ENCODE assay signal across 13 cellular contexts in genomic region chr11:17154409-17155159, GRCh38. TPM values are rescaled to one million over a fixed set of nuclear protein-coding genes. Genes with fewer than 3 reads are reported as not detected.
A peak's percentile ranks its signal among the peaks of the same experiment; 100 is the strongest.
DNase-seq lines count a peak whose midpoint lies in the region; ATAC-seq and FAIRE-seq lines count a peak whose summit lies in the region.
"Had no signal": no experiment of that assay in that cellular context is flagged by ENCODE, and none has a peak within 500 bp of the region (broad histone marks: within the 10 kb centered on the region; RNA-seq: fewer than 3 reads in every experiment).

No MANE protein-coding gene starts in this region.

- H4K20me1 ChIP-seq in BLaER1 treated with 17β-estradiol and CSF1 and Interleukin-3, amounts not matched to agents 10 nM and 100 nM: peaks cover 0 to 9% (median 0%) of the 10 kb centered on the region in 11 experiments; a peak in 6 of 22 replicates

- H3K27ac ChIP-seq in BLaER1 treated with 17β-estradiol and CSF1 and Interleukin-3, amounts not matched to agents 10 nM and 100 nM: 0 out of 22 replicates have a peak overlapping the region, but pooled peaks of 1 of the 11 experiments have one; percentile 18
- H3K27ac ChIP-seq: sigmoid colon had no signal

- FAIRE-seq in GM19239 (lab: Jason Lieb, UNC): peak; percentile 70

- DNase-seq in GM19239 (ENCODE audit: insufficient read length, low spot score): no peak
- no peak for DNase-seq in activated T-helper 1 cell treated with anti-CD3 and anti-CD28 coated beads, Interleukin-12 subunit alpha, Interleukin-12 subunit beta, Interleukin-2, Interleukin-4 antibody, amounts not matched to agents 30 ng/mL and 10 ng/mL and 1 ng/mL, durations not matched to agents 14 hours and 24 hours and 36 hours (ENCODE audit: low spot score)
- DNase-seq in stimulated activated CD4-positive, alpha-beta T cell treated with anti-CD3 and anti-CD28 coated beads, Interleukin-15, amount 100 ng/mL, for 24 hours: no peak
- DNase-seq in effector memory CD8-positive, alpha-beta T cell: no peak
- DNase-seq: activated CD8-positive, alpha-beta memory T cell treated with anti-CD3 and anti-CD28 coated beads for 24 hours; NCI-H1436 treated with DMSO at 0.1 percent for 48 hours; sigmoid colon had no signal

- no peaks in the 10 kb centered on the region for H3K27me3 ChIP-seq in BLaER1 treated with 17β-estradiol and CSF1 and Interleukin-3, amounts not matched to agents 10 nM and 100 nM
- H3K27me3 ChIP-seq: sigmoid colon had no signal

- peaks cover 11% of the 10 kb centered on the region for H3K36me3 Mint-ChIP-seq in activated T-helper 1 cell treated with anti-CD3 and anti-CD28 coated beads, Interleukin-12 subunit alpha, Interleukin-12 subunit beta, Interleukin-2, Interleukin-4 antibody, amounts not matched to agents 30 ng/mL and 10 ng/mL and 1 ng/mL, durations not matched to agents 14 hours and 24 hours and 36 hours (ENCODE audit: low read depth)
- peaks cover 9% of the 10 kb centered on the region for H3K36me3 Mint-ChIP-seq in effector memory CD8-positive, alpha-beta T cell (ENCODE audit: insufficient read depth)

- peaks cover 0 to 32% (median 11%) of the 10 kb centered on the region in 10 experiments; a peak in 16 of 20 replicates for H3K4me1 ChIP-seq in BLaER1 treated with 17β-estradiol and CSF1 and Interleukin-3, amounts not matched to agents 10 nM and 100 nM

- intact Hi-C loops in activated T-helper 1 cell treated with anti-CD3 and anti-CD28 coated beads, Interleukin-12 subunit alpha, Interleukin-12 subunit beta, Interleukin-2, Interleukin-4 antibody, amounts not matched to agents 30 ng/mL and 10 ng/mL and 1 ng/mL, durations not matched to agents 14 hours and 24 hours and 36 hours (cut with micrococcal nuclease): loop anchor here (5.0 kb wide), 1 partner anchor 53 kb away; the partner anchor contains the start of gene PIK3C2A

- ATAC-seq in HG03342 (IDR thresholded peaks at IDR 0.05; ENCODE audit: unreplicated experiment) (peak; percentile 49), HG02938 (IDR thresholded peaks at IDR 0.05; ENCODE audit: unreplicated experiment) (no peak), HG03025 (IDR thresholded peaks at IDR 0.05; ENCODE audit: low FRiP score, unreplicated experiment) (no peak)
- no peak for ATAC-seq in effector memory CD8-positive, alpha-beta T cell (replicated peaks)

- no peak overlapping the region for H3K9ac ChIP-seq in BLaER1 treated with 17β-estradiol and CSF1 and Interleukin-3, amounts not matched to agents 10 nM and 100 nM

- H3K27ac Mint-ChIP-seq in activated T-helper 1 cell treated with anti-CD3 and anti-CD28 coated beads, Interleukin-12 subunit alpha, Interleukin-12 subunit beta, Interleukin-2, Interleukin-4 antibody, amounts not matched to agents 30 ng/mL and 10 ng/mL and 1 ng/mL, durations not matched to agents 14 hours and 24 hours and 36 hours: peak overlapping the region; percentile 71
- peak overlapping the region in 1 of 2 donors; percentile 20 for H3K27ac Mint-ChIP-seq in effector memory CD8-positive, alpha-beta T cell
- H3K27ac Mint-ChIP-seq: activated naive CD4-positive, alpha-beta T cell treated with anti-CD3 and anti-CD28 coated beads, Interleukin-2, amount 50 U/mL, for 72 hours; type B pancreatic cell had no signal

- no peaks in the 10 kb centered on the region for H3K27me3 Mint-ChIP-seq in activated T-helper 1 cell treated with anti-CD3 and anti-CD28 coated beads, Interleukin-12 subunit alpha, Interleukin-12 subunit beta, Interleukin-2, Interleukin-4 antibody, amounts not matched to agents 30 ng/mL and 10 ng/mL and 1 ng/mL, durations not matched to agents 14 hours and 24 hours and 36 hours (ENCODE audit: insufficient read depth)
- H3K27me3 Mint-ChIP-seq in effector memory CD8-positive, alpha-beta T cell: no peaks in the 10 kb centered on the region
- H3K27me3 Mint-ChIP-seq: type B pancreatic cell had no signal

- H3K9me3 Mint-ChIP-seq in activated T-helper 1 cell treated with anti-CD3 and anti-CD28 coated beads, Interleukin-12 subunit alpha, Interleukin-12 subunit beta, Interleukin-2, Interleukin-4 antibody, amounts not matched to agents 30 ng/mL and 10 ng/mL and 1 ng/mL, durations not matched to agents 14 hours and 24 hours and 36 hours: no peaks in the 10 kb centered on the region
- H3K9me3 Mint-ChIP-seq in effector memory CD8-positive, alpha-beta T cell: no peaks in the 10 kb centered on the region
- H3K9me3 Mint-ChIP-seq: activated naive CD4-positive, alpha-beta T cell treated with anti-CD3 and anti-CD28 coated beads, Interleukin-2, amount 50 U/mL, for 72 hours; type B pancreatic cell had no signal

- H3K9me3 ChIP-seq in BLaER1 treated with 17β-estradiol and CSF1 and Interleukin-3, amounts not matched to agents 10 nM and 100 nM (replicated peaks in 1 of 11): no peaks in the 10 kb centered on the region
- H3K9me3 ChIP-seq: sigmoid colon had no signal

- H3K36me3 ChIP-seq in BLaER1 treated with 17β-estradiol and CSF1 and Interleukin-3, amounts not matched to agents 10 nM and 100 nM: peaks cover 13 to 52% (median 36%) of the 10 kb centered on the region in 11 experiments; a peak in 17 of 22 replicates
- H3K36me3 ChIP-seq: sigmoid colon had no signal

- H3K4me3 ChIP-seq in BLaER1 treated with 17β-estradiol and CSF1 and Interleukin-3, amounts not matched to agents 10 nM and 100 nM: no peak overlapping the region
- H3K4me3 ChIP-seq: sigmoid colon had no signal

- peak overlapping the region in 7 of 11 experiments; percentile 16 to 64 (median 32); a peak in 11 of 22 replicates for H3K4me2 ChIP-seq in BLaER1 treated with 17β-estradiol and CSF1 and Interleukin-3, amounts not matched to agents 10 nM and 100 nM

- peaks cover 18% of the 10 kb centered on the region for H3K4me1 Mint-ChIP-seq in activated T-helper 1 cell treated with anti-CD3 and anti-CD28 coated beads, Interleukin-12 subunit alpha, Interleukin-12 subunit beta, Interleukin-2, Interleukin-4 antibody, amounts not matched to agents 30 ng/mL and 10 ng/mL and 1 ng/mL, durations not matched to agents 14 hours and 24 hours and 36 hours (ENCODE audit: low read depth)
- peaks cover 3 to 7% of the 10 kb centered on the region in 2 donors for H3K4me1 Mint-ChIP-seq in effector memory CD8-positive, alpha-beta T cell (ENCODE audit: low read depth in 2 of 2)

- no peak overlapping the region for H3K4me3 Mint-ChIP-seq in activated T-helper 1 cell treated with anti-CD3 and anti-CD28 coated beads, Interleukin-12 subunit alpha, Interleukin-12 subunit beta, Interleukin-2, Interleukin-4 antibody, amounts not matched to agents 30 ng/mL and 10 ng/mL and 1 ng/mL, durations not matched to agents 14 hours and 24 hours and 36 hours
- no peak overlapping the region for H3K4me3 Mint-ChIP-seq in effector memory CD8-positive, alpha-beta T cell
- H3K4me3 Mint-ChIP-seq: type B pancreatic cell had no signal

RNA-seq across cellular contexts. Expression of gene PIK3C2A, which starts 53.2 kb away (rescaled TPM):
- 31.7 and 31.8 TPM in 2 replicates for total RNA-seq in activated T-helper 1 cell treated with anti-CD3 and anti-CD28 coated beads, Interleukin-12 subunit alpha, Interleukin-12 subunit beta, Interleukin-2, Interleukin-4 antibody, amounts not matched to agents 30 ng/mL and 10 ng/mL and 1 ng/mL, durations not matched to agents 14 hours and 24 hours and 36 hours
